In the genomic region with DNA sequence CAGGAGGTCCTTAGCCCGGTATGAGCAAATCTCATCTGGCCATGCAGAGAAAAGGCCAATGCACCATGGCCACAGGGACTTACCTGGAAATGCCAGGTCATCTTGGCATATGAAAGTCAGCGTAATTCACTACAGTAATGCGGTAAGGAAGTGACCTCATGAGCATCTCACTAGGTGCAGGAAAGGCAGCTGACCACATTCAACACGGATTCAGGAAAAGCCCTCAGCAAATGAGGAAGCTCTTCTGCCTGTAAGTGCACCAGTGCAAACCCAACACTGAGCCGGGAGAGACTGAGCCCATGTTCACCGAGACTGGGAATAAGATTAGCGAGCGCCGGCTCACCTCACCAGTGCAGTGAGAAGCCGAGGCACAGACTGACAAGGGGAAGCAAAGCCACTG, we compare ENCODE assay signal across 28 cellular contexts. TPM values are rescaled to one million over a fixed set of nuclear protein-coding genes. Genes with fewer than 3 reads are reported as not detected.
"Had no signal": no experiment of that assay in that cellular context is flagged by ENCODE, and none has a peak within 500 bp of the region (broad histone marks: within the 10 kb centered on the region; RNA-seq: fewer than 3 reads in every experiment).

No MANE protein-coding gene starts in this region.

- DNase-seq: effector memory CD8-positive, alpha-beta T cell; erythroblast; esophagus squamous epithelium; foreskin melanocyte; glutamatergic neuron; heart right ventricle; hippocampal formation; islet precursor cell; kidney glomerular epithelial cell; nucleus accumbens; sigmoid colon; stimulated activated CD4-positive, alpha-beta T cell treated with anti-CD3 and anti-CD28 coated beads, Interleukin-2, amount 100 ng/mL, for 24 hours; stimulated activated CD4-positive, alpha-beta T cell treated with anti-CD3 and anti-CD28 coated beads, Interleukin-4, amount 100 ng/mL, for 4 hours; stimulated activated naive CD8-positive, alpha-beta T cell treated with anti-CD3 and anti-CD28 coated beads, Interleukin-15, Interleukin-2, amounts not matched to agents 100 U/mL and 50 U/mL, for 24 hours; substantia nigra; testis; tibial artery had no signal

- H3K27me3 ChIP-seq: esophagus squamous epithelium, heart right ventricle, right atrium auricular region, sigmoid colon, testis, tibial artery had no signal

- H3K27ac ChIP-seq: coronary artery, esophagus squamous epithelium, prostate gland, right atrium auricular region, sigmoid colon, testis, tibial artery had no signal

- H3K27ac Mint-ChIP-seq: effector memory CD8-positive, alpha-beta T cell; memory B cell; natural killer cell treated with Interleukin-12 subunit alpha and Interleukin-12 subunit beta and Interleukin-15 and Interleukin-18, amount 100 ng/mL, for 72 hours; stimulated activated memory B cell treated with anti-CD40 and anti-IgM and Interleukin-4, amounts not matched to agents 10 μg/mL and 1 μg/mL and 100 μg/mL, for 72 hours; type B pancreatic cell had no signal

- H3K4me1 Mint-ChIP-seq: memory B cell had no signal

- H3K36me3 ChIP-seq: prostate gland had no signal

- H3K9me3 ChIP-seq: esophagus squamous epithelium, heart right ventricle, prostate gland, right atrium auricular region, sigmoid colon, testis, tibial artery had no signal

- H3K4me3 Mint-ChIP-seq: effector memory CD8-positive, alpha-beta T cell; memory B cell; natural killer cell treated with Interleukin-12 subunit alpha and Interleukin-12 subunit beta and Interleukin-15 and Interleukin-18, amount 100 ng/mL, for 72 hours; neural crest cell; stimulated activated memory B cell treated with anti-CD40 and anti-IgM and Interleukin-4, amounts not matched to agents 10 μg/mL and 1 μg/mL and 100 μg/mL, for 72 hours; type B pancreatic cell had no signal

- H3K4me3 ChIP-seq: coronary artery, esophagus squamous epithelium, heart right ventricle, lung, prostate gland, right atrium auricular region, sigmoid colon, testis, tibial artery had no signal

- H3K4me1 ChIP-seq: esophagus squamous epithelium, prostate gland, sigmoid colon, testis, tibial artery had no signal

- ATAC-seq: effector memory CD8-positive, alpha-beta T cell; heart right ventricle; natural killer cell treated with Interleukin-12 subunit alpha and Interleukin-12 subunit beta and Interleukin-15 and Interleukin-18, amount 100 ng/mL, for 72 hours; stimulated activated memory B cell treated with anti-CD40 and anti-IgM and Interleukin-4, amounts not matched to agents 10 μg/mL and 1 μg/mL and 100 μg/mL, for 72 hours; stimulated activated naive CD8-positive, alpha-beta T cell treated with anti-CD3 and anti-CD28 coated beads, Interleukin-15, Interleukin-2, amounts not matched to agents 100 U/mL and 50 U/mL, for 24 hours had no signal

- H3K9me3 Mint-ChIP-seq: effector memory CD8-positive, alpha-beta T cell; memory B cell; natural killer cell treated with Interleukin-12 subunit alpha and Interleukin-12 subunit beta and Interleukin-15 and Interleukin-18, amount 100 ng/mL, for 72 hours; neural crest cell; stimulated activated memory B cell treated with anti-CD40 and anti-IgM and Interleukin-4, amounts not matched to agents 10 μg/mL and 1 μg/mL and 100 μg/mL, for 72 hours; type B pancreatic cell had no signal

- H3K27me3 Mint-ChIP-seq: effector memory CD8-positive, alpha-beta T cell; memory B cell; natural killer cell treated with Interleukin-12 subunit alpha and Interleukin-12 subunit beta and Interleukin-15 and Interleukin-18, amount 100 ng/mL, for 72 hours; stimulated activated memory B cell treated with anti-CD40 and anti-IgM and Interleukin-4, amounts not matched to agents 10 μg/mL and 1 μg/mL and 100 μg/mL, for 72 hours; type B pancreatic cell had no signal

RNA-seq across cellular contexts. Expression of a gene that starts 45.4 kb away (rescaled TPM):
- total RNA-seq: dermis microvascular lymphatic vessel endothelial cell, neural crest cell, osteocyte had no signal
